17 cellular contexts compared by ENCODE assay signal in genomic region chr19:3979674-3980352, GRCh38. TPM values are rescaled to one million over a fixed set of nuclear protein-coding genes. Genes with fewer than 3 reads are reported as not detected.
DNase-seq lines count a peak whose midpoint lies in the region; ATAC-seq, FAIRE-seq and TF ChIP-seq lines count a peak whose summit lies in the region.
"Had no signal": no experiment of that assay in that cellular context is flagged by ENCODE, and none has a peak within 500 bp of the region (broad histone marks: within the 10 kb centered on the region; RNA-seq: fewer than 3 reads in every experiment).

No MANE protein-coding gene starts in this region.

- no peaks in the 10 kb centered on the region for H3K27me3 ChIP-seq in GM23338 (ENCODE audit: insufficient read depth)
- no peaks in the 10 kb centered on the region for H3K27me3 ChIP-seq in naive thymus-derived CD4-positive, alpha-beta T cell (ENCODE audit: control insufficient read depth in 2 of 2, insufficient read depth in 2 of 2, low read length in 2 of 2)
- H3K27me3 ChIP-seq: esophagus muscularis mucosa had no signal

- H3K4me3 Mint-ChIP-seq in GM23338 = no peak overlapping the region
- H3K4me3 Mint-ChIP-seq in activated naive CD8-positive, alpha-beta T cell = peak overlapping the region; percentile 53
- H3K4me3 Mint-ChIP-seq in naive thymus-derived CD4-positive, alpha-beta T cell = peak overlapping the region in 2 of 10 donors; percentile 32 to 38
- H3K4me3 Mint-ChIP-seq: activated naive CD4-positive, alpha-beta T cell treated with anti-CD3 and anti-CD28 coated beads, Interleukin-2, amount 10 ng/mL, durations not matched to agents 7 days and 5 days; T-cell had no signal

- peaks cover 95% of the 10 kb centered on the region for H3F3A ChIP-seq in GM23338 (replicated peaks; ENCODE audit: low read depth)

- peaks cover 83% of the 10 kb centered on the region for H3K36me3 ChIP-seq in GM23338 (ENCODE audit: insufficient read depth)
- H3K36me3 ChIP-seq in naive thymus-derived CD4-positive, alpha-beta T cell (ENCODE audit: control insufficient read depth in 2 of 3, insufficient read depth in 3 of 3, low read length in 3 of 3) = peaks cover 47 to 95% (median 49%) of the 10 kb centered on the region in 3 experiments

- no peak for FAIRE-seq in D721Med (lab: Jason Lieb, UNC)

- peak; percentile 17 for DNase-seq in D721Med (ENCODE audit: insufficient read length, low spot score)
- DNase-seq in GM23338 (ENCODE audit: low spot score) = no peak
- DNase-seq in naive thymus-derived CD4-positive, alpha-beta T cell = peak in 1 of 9 donors; percentile 9
- DNase-seq in erythroblast (lab: John Stamatoyannopoulos, UW) = no peak
- no peak for DNase-seq in cerebellum (ENCODE audit: low spot score)
- no peak for DNase-seq in GM19240 (ENCODE audit: insufficient read length, low spot score)
- no peak for DNase-seq in activated gamma-delta T cell (lab: John Stamatoyannopoulos, UW)
- DNase-seq: activated naive CD4-positive, alpha-beta T cell treated with anti-CD3 and anti-CD28 coated beads, Interleukin-2, amount 10 ng/mL, durations not matched to agents 7 days and 5 days; left ventricle myocardium superior; NCI-H1417 treated with DMSO at 0.1 percent for 48 hours; OCI-M1; substantia nigra; T-cell had no signal

- intact Hi-C loops in naive thymus-derived CD4-positive, alpha-beta T cell (cut with micrococcal nuclease) = loop anchor here in 1 of 2 donors (10.0 kb wide), 1 partner anchor 475 kb away; the partner anchor contains the start of genes DOHH and FZR1

- no peak overlapping the region for H2AFZ ChIP-seq in GM23338

- TF ChIP-seq CTCF in D721Med (IDR thresholded peaks at IDR 0.05; ENCODE audit: insufficient read depth, missing control alignments) = no peak
- TF ChIP-seq CTCF in GM23338 (conservative IDR thresholded peaks at IDR 0.05; ENCODE audit: low read depth in 2 of 2) = no peak

- H3K4me1 ChIP-seq in GM23338 (ENCODE audit: insufficient read depth) = peaks cover 9% of the 10 kb centered on the region; the same call in 1 of the 2 replicates
- H3K4me1 ChIP-seq in naive thymus-derived CD4-positive, alpha-beta T cell (ENCODE audit: control insufficient read depth in 2 of 2, insufficient read depth in 2 of 2, low read length in 2 of 2) = peaks cover 15 to 25% of the 10 kb centered on the region in 2 donors

- H3K27me3 Mint-ChIP-seq in GM23338 (ENCODE audit: insufficient read depth, low read depth, poor library complexity) = peaks cover 45% of the 10 kb centered on the region
- no peaks in the 10 kb centered on the region for H3K27me3 Mint-ChIP-seq in activated naive CD8-positive, alpha-beta T cell
- no peaks in the 10 kb centered on the region for H3K27me3 Mint-ChIP-seq in naive thymus-derived CD4-positive, alpha-beta T cell
- H3K27me3 Mint-ChIP-seq: activated naive CD4-positive, alpha-beta T cell treated with anti-CD3 and anti-CD28 coated beads, Interleukin-2, amount 10 ng/mL, durations not matched to agents 7 days and 5 days; T-cell had no signal

- TF ChIP-seq POLR2A in erythroblast (IDR thresholded peaks at IDR 0.05; ENCODE audit: low read length) = no peak

- POLR2A ChIA-PET in naive thymus-derived CD4-positive, alpha-beta T cell (lab: Charles Lee) = interaction anchor here (0.6 to 1.1 kb wide), 3 partner anchors 9 to 26 kb away, joined by 3 read pairs; partner anchors contain the start of gene DAPK3

- peaks cover 71% of the 10 kb centered on the region for H3K79me2 ChIP-seq in GM23338 (replicated peaks; ENCODE audit: insufficient read depth)

- H3K27ac Mint-ChIP-seq in GM23338 = no peak overlapping the region
- peak overlapping the region; percentile 72 for H3K27ac Mint-ChIP-seq in activated naive CD8-positive, alpha-beta T cell
- peak overlapping the region in 2 of 9 donors; percentile 67 to 77 for H3K27ac Mint-ChIP-seq in naive thymus-derived CD4-positive, alpha-beta T cell
- H3K27ac Mint-ChIP-seq: activated naive CD4-positive, alpha-beta T cell treated with anti-CD3 and anti-CD28 coated beads, Interleukin-2, amount 10 ng/mL, durations not matched to agents 7 days and 5 days; T-cell had no signal

- no peak for ATAC-seq in GM23338
- peak; percentile 18 for ATAC-seq in naive thymus-derived CD4-positive, alpha-beta T cell
- ATAC-seq: left ventricle myocardium superior had no signal

- peaks cover 15% of the 10 kb centered on the region; the same call in 2 of the 3 replicates for H3K9me3 Mint-ChIP-seq in GM23338
- H3K9me3 Mint-ChIP-seq in activated naive CD8-positive, alpha-beta T cell (ENCODE audit: low read depth) = no peaks in the 10 kb centered on the region
- no peaks in the 10 kb centered on the region for H3K9me3 Mint-ChIP-seq in naive thymus-derived CD4-positive, alpha-beta T cell
- H3K9me3 Mint-ChIP-seq: activated naive CD4-positive, alpha-beta T cell treated with anti-CD3 and anti-CD28 coated beads, Interleukin-2, amount 10 ng/mL, durations not matched to agents 7 days and 5 days; T-cell had no signal

- H3K27ac ChIP-seq in GM23338 (ENCODE audit: low read depth) = no peak overlapping the region; the same call in 1 of the 2 replicates
- no peak overlapping the region for H3K27ac ChIP-seq in naive thymus-derived CD4-positive, alpha-beta T cell (ENCODE audit: low read depth, low read length)
- H3K27ac ChIP-seq: skin epidermis had no signal

- no peaks in the 10 kb centered on the region for H3K9me2 ChIP-seq in GM23338 (ENCODE audit: insufficient read depth)

- no peak overlapping the region for H3K4me2 ChIP-seq in GM23338

- H3K4me3 ChIP-seq in GM23338 = no peak overlapping the region
- H3K4me3 ChIP-seq in naive thymus-derived CD4-positive, alpha-beta T cell (ENCODE audit: low read length) = no peak overlapping the region
- H3K4me3 ChIP-seq: esophagus muscularis mucosa, skin epidermis had no signal

- H4K20me1 ChIP-seq in GM23338 (replicated peaks; ENCODE audit: insufficient read depth) = peaks cover 72% of the 10 kb centered on the region

- no peaks in the 10 kb centered on the region for H3K9me3 ChIP-seq in naive thymus-derived CD4-positive, alpha-beta T cell (ENCODE audit: control insufficient read depth in 2 of 3, low read length in 3 of 3)
- H3K9me3 ChIP-seq: esophagus muscularis mucosa had no signal

- peaks cover 98% of the 10 kb centered on the region for H3K36me3 Mint-ChIP-seq in GM23338 (ENCODE audit: low read depth)
- H3K36me3 Mint-ChIP-seq in activated naive CD8-positive, alpha-beta T cell = peaks cover 16% of the 10 kb centered on the region
- H3K36me3 Mint-ChIP-seq in naive thymus-derived CD4-positive, alpha-beta T cell = peaks cover 4 to 44% (median 19%) of the 10 kb centered on the region in 5 donors

- peaks cover 26% of the 10 kb centered on the region for H3K4me1 Mint-ChIP-seq in GM23338
- peaks cover 37% of the 10 kb centered on the region for H3K4me1 Mint-ChIP-seq in activated naive CD8-positive, alpha-beta T cell (ENCODE audit: low read depth)
- peaks cover 22 to 39% (median 24%) of the 10 kb centered on the region in 7 donors for H3K4me1 Mint-ChIP-seq in naive thymus-derived CD4-positive, alpha-beta T cell

- CTCF ChIA-PET in naive thymus-derived CD4-positive, alpha-beta T cell (lab: Charles Lee) = no interaction called here

TF ChIP-seq in GM23338, 12 proteins besides CTCF, POLR2A, EP300 and RAD21 (continues in another document):
- TF ChIP-seq STAT1 (IDR thresholded peaks at IDR 0.05; ENCODE audit: unreplicated experiment) = no peak
- TF ChIP-seq POLR2AphosphoS5 (IDR thresholded peaks at IDR 0.05; ENCODE audit: low read depth) = peak; percentile 58
- TF ChIP-seq ETS1 (IDR thresholded peaks at IDR 0.05) = no peak
- TF ChIP-seq EZH2phosphoT487 (IDR thresholded peaks at IDR 0.05; ENCODE audit: unreplicated experiment) = no peak

RNA-seq across cellular contexts. Expression of gene EEF2, which starts 5.5 kb away (rescaled TPM):
- 2,892 and 2,987 TPM in 2 replicates for total RNA-seq in GM23338 (2014; rRNA removed; shearing (Covaris generic))
- 772 and 1,028 TPM in 2 replicates for polyA plus RNA-seq in GM23338 (2016; fragmentation: Nextera tagmentation; extraction: Ambion mirVana)
- 1,000 to 10,000 TPM; 1,791 to 2,674 (median 2,346) TPM for total RNA-seq in naive thymus-derived CD4-positive, alpha-beta T cell
- 100 to 1,000 TPM; 611 to 634 TPM for polyA plus RNA-seq in naive thymus-derived CD4-positive, alpha-beta T cell
- 1,068 TPM for total RNA-seq in cerebellum

RNA-seq across cellular contexts. Expression of gene DAPK3, which starts 8.9 kb away (rescaled TPM):
- 95.6 and 105 TPM in 2 replicates for total RNA-seq in GM23338 (2014; rRNA removed; shearing (Covaris generic))
- polyA plus RNA-seq in GM23338 (2016; fragmentation: Nextera tagmentation; extraction: Ambion mirVana) = 30.7 and 32.1 TPM in 2 replicates
- 10 to 100 TPM; 24.7 to 40.3 (median 33.9) TPM for total RNA-seq in naive thymus-derived CD4-positive, alpha-beta T cell
- 10 to 100 TPM; 18.2 to 35.4 TPM for polyA plus RNA-seq in naive thymus-derived CD4-positive, alpha-beta T cell
- total RNA-seq in cerebellum = 45.4 TPM

RNA-seq across cellular contexts. Expression of gene PIAS4, which starts 27.7 kb away (rescaled TPM):
- 34.1 and 48.4 TPM in 2 replicates for total RNA-seq in GM23338 (2014; rRNA removed; shearing (Covaris generic))
- 17.0 and 20.0 TPM in 2 replicates for polyA plus RNA-seq in GM23338 (2016; fragmentation: Nextera tagmentation; extraction: Ambion mirVana)
- 10 to 100 TPM; 23.9 to 40.6 (median 28.8) TPM for total RNA-seq in naive thymus-derived CD4-positive, alpha-beta T cell
- polyA plus RNA-seq in naive thymus-derived CD4-positive, alpha-beta T cell = 1 to 10 TPM; 3.9 to 6.8 TPM
- total RNA-seq in cerebellum = 19.1 TPM

RNA-seq across cellular contexts. Expression of gene NMRK2, which starts 46.9 kb away (rescaled TPM):
- 55.9 and 57.3 TPM in 2 replicates for total RNA-seq in GM23338 (2014; rRNA removed; shearing (Covaris generic))
- polyA plus RNA-seq in GM23338 (2016; fragmentation: Nextera tagmentation; extraction: Ambion mirVana) = 65.3 and 69.3 TPM in 2 replicates
- not detected for total RNA-seq in naive thymus-derived CD4-positive, alpha-beta T cell
- not detected for polyA plus RNA-seq in naive thymus-derived CD4-positive, alpha-beta T cell
- total RNA-seq in cerebellum = not detected
- total RNA-seq: NCI-H460, T-cell had no signal
